Comparison of ENCODE assay signal across 11 cellular contexts in genomic region chrX:136185409-136186022, GRCh38. TPM values are rescaled to one million over a fixed set of nuclear protein-coding genes. Genes with fewer than 3 reads are reported as not detected.
DNase-seq lines count a peak whose midpoint lies in the region; ATAC-seq and TF ChIP-seq lines count a peak whose summit lies in the region.
"Had no signal": no experiment of that assay in that cellular context is flagged by ENCODE, and none has a peak within 500 bp of the region (broad histone marks: within the 10 kb centered on the region; RNA-seq: fewer than 3 reads in every experiment).

No MANE protein-coding gene starts in this region.

- H3K27ac ChIP-seq in A673 (ENCODE audit: low read depth, low read length, poor library complexity, severe bottlenecking) = no peak overlapping the region
- peak overlapping the region; percentile 84 to 99 (median 96) for H3K27ac ChIP-seq in esophagus muscularis mucosa (replicated peaks in 1 of 4)
- H3K27ac ChIP-seq in mesenchymal stem cell (ENCODE audit: low read length, poor library complexity, severe bottlenecking) = no peak overlapping the region

- H3K27me3 ChIP-seq in A673 (replicated peaks; ENCODE audit: insufficient read depth, low read depth, low read length, poor library complexity) (no peaks in the 10 kb centered on the region), esophagus muscularis mucosa (no peaks in the 10 kb centered on the region), mesenchymal stem cell (ENCODE audit: control insufficient read depth in 1 of 2, insufficient read depth in 1 of 2, low read length in 2 of 2) (peaks cover 0 to 13% of the 10 kb centered on the region in 2 experiments)

- no peak overlapping the region for H3K4ac ChIP-seq in mesenchymal stem cell (ENCODE audit: low read depth in 1 of 2, low read length in 2 of 2)

- peaks cover 2% of the 10 kb centered on the region for H3K79me1 ChIP-seq in mesenchymal stem cell (replicated peaks; ENCODE audit: low read length, poor library complexity, severe bottlenecking)

- no peak overlapping the region for H2AK5ac ChIP-seq in mesenchymal stem cell (ENCODE audit: low read length, severe bottlenecking)

- no peak overlapping the region for H3K14ac ChIP-seq in mesenchymal stem cell (ENCODE audit: low read length in 2 of 2)

- H3K23ac ChIP-seq in mesenchymal stem cell (ENCODE audit: low read length in 2 of 2) = no peak overlapping the region

- peak; percentile 22 for TF ChIP-seq EP300 in esophagus muscularis mucosa (IDR thresholded peaks at IDR 0.05)

- H2BK12ac ChIP-seq in mesenchymal stem cell (ENCODE audit: low read length in 2 of 2) = no peak overlapping the region

- no peak overlapping the region for H2BK5ac ChIP-seq in mesenchymal stem cell (ENCODE audit: low read depth, low read length, poor library complexity, severe bottlenecking)

- H2AFZ ChIP-seq in mesenchymal stem cell (ENCODE audit: low read depth, low read length) = no peak overlapping the region

- H3K36me3 ChIP-seq in A673 (ENCODE audit: insufficient read depth, low read length, poor library complexity, severe bottlenecking) (no peaks in the 10 kb centered on the region), esophagus muscularis mucosa (no peaks in the 10 kb centered on the region), mesenchymal stem cell (ENCODE audit: control insufficient read depth in 1 of 2, insufficient read depth in 2 of 2, low read depth in 1 of 2, low read length in 2 of 2) (no peaks in the 10 kb centered on the region)

- H3K4me1 ChIP-seq in A673 (ENCODE audit: insufficient read depth, low read length, poor library complexity, severe bottlenecking) (peaks cover 32% of the 10 kb centered on the region), esophagus muscularis mucosa (peaks cover 43 to 86% (median 65%) of the 10 kb centered on the region in 4 donors), mesenchymal stem cell (ENCODE audit: control insufficient read depth, insufficient read depth, low read depth, low read length) (peaks cover 3% of the 10 kb centered on the region)

- peak overlapping the region; percentile 85 for H3K9ac ChIP-seq in mesenchymal stem cell (ENCODE audit: low read length)

- WGBS in esophagus muscularis mucosa = 20% methylated on average over 8 of the region's 8 CpGs
- 0% methylated on average over 4 of the region's 8 CpGs for WGBS in mesenchymal stem cell

- H2BK120ac ChIP-seq in mesenchymal stem cell (ENCODE audit: low read depth, low read length) = no peak overlapping the region

- H4K8ac ChIP-seq in mesenchymal stem cell (ENCODE audit: low read length) = no peak overlapping the region

- TF ChIP-seq POLR2A in esophagus muscularis mucosa (IDR thresholded peaks at IDR 0.05; ENCODE audit: low read depth) = no peak

- POLR2A ChIA-PET in A673 (lab: Charles Lee; ENCODE audit: low non-redundant PET) = interaction anchor here (0.7 kb wide), 1 partner anchor 15 kb away, joined by 3 read pairs; no protein-coding TSS in a partner anchor

- no TSS peak for BruUV-seq in A673 (replicated peaks; lab: Mats Ljungman, UMichigan)

- ATAC-seq in GM21576 (IDR thresholded peaks at IDR 0.05; ENCODE audit: unreplicated experiment) = no peak
- ATAC-seq in HG03378 (IDR thresholded peaks at IDR 0.05; ENCODE audit: unreplicated experiment) = no peak

- H3K9me3 ChIP-seq in A673 (ENCODE audit: low read depth, low read length, poor library complexity, severe bottlenecking) (no peaks in the 10 kb centered on the region), esophagus muscularis mucosa (no peaks in the 10 kb centered on the region), mesenchymal stem cell (ENCODE audit: control insufficient read depth, low read length) (no peaks in the 10 kb centered on the region)

- CTCF ChIA-PET in A673 (lab: Charles Lee) = interaction anchor here (0.6 kb wide), 1 partner anchor 259 kb away, joined by 3 read pairs; no protein-coding TSS in a partner anchor

- DNase-seq in A673 (ENCODE audit: low spot score) (peak; percentile 32), M059J (ENCODE audit: low read depth) (peak; percentile 92), esophagus muscularis mucosa (ENCODE audit: extremely low spot score) (no peak), mesenchymal stem cell (peak; percentile 63), NCI-H345 (lab: John Stamatoyannopoulos, UW) (no peak), hippocampal formation (lab: John Stamatoyannopoulos, UW) (no peak)
- DNase-seq: activated B cell treated with CpG ODN at 0.5 μM for 24 hours; activated naive CD8-positive, alpha-beta T cell treated with anti-CD3 and anti-CD28 coated beads for 36 hours; NCI-H1694 had no signal

- H3K18ac ChIP-seq in mesenchymal stem cell (ENCODE audit: low read depth in 1 of 2, low read length in 2 of 2) = no peak overlapping the region

- no peak overlapping the region for H2BK15ac ChIP-seq in mesenchymal stem cell (ENCODE audit: low read depth, poor library complexity, severe bottlenecking)

- intact Hi-C loops in A673 (cut with micrococcal nuclease; ENCODE audit: unreplicated experiment) (loop anchor here (10.0 kb wide), 1 partner anchor 59 kb away; no protein-coding TSS in a partner anchor), esophagus muscularis mucosa (cut with DNase I) (no loop called here)

- no peak overlapping the region for H4K91ac ChIP-seq in mesenchymal stem cell (ENCODE audit: low read length)

- TF ChIP-seq CTCF in A673 (conservative IDR thresholded peaks at IDR 0.05; ENCODE audit: low read depth, low read length) (no peak), esophagus muscularis mucosa (IDR thresholded peaks at IDR 0.05) (no peak)

- no peak overlapping the region for H3K4me2 ChIP-seq in mesenchymal stem cell (ENCODE audit: low read length, poor library complexity, severe bottlenecking)

- H3K4me3 ChIP-seq in A673 (ENCODE audit: low read depth, low read length, poor library complexity, severe bottlenecking) (no peak overlapping the region), esophagus muscularis mucosa (peak overlapping the region in 3 of 4 donors; percentile 12 to 20 (median 17)), mesenchymal stem cell (ENCODE audit: insufficient read depth in 1 of 2, low read depth in 1 of 2, low read length in 2 of 2) (peak overlapping the region in 1 of 2 experiments; percentile 36)

RNA-seq across cellular contexts. Expression of gene FHL1, which starts 38.2 kb away (rescaled TPM):
- total RNA-seq in A673 (2021) (14.9 and 30.7 TPM in 2 replicates), esophagus muscularis mucosa (1,000 to 10,000 TPM; 2,189 to 3,092 (median 2,823) TPM)
- 828 and 1,058 TPM in 2 replicates for total RNA-seq in M059J (2014; rRNA removed; shearing (Covaris generic))
- 225 TPM for polyA plus RNA-seq in mesenchymal stem cell (2013, experiment 1 of 2)
- 234 TPM for polyA plus RNA-seq in mesenchymal stem cell (2013, experiment 2 of 2)

Comparison
In these comparisons a context has a peak if more than half of its experiments do, and no peak if none do; other contexts are left out.
1. DNase-seq: peak in A673 (single experiment), M059J (single experiment) and mesenchymal stem cell (single experiment); none in esophagus muscularis mucosa (single experiment), NCI-H345 (single experiment) and hippocampal formation (0 of 2).
2. H3K27ac ChIP-seq: peak in esophagus muscularis mucosa (4 of 4); none in A673 (single experiment) and mesenchymal stem cell (single experiment).
3. RNA of gene FHL1, which starts 38.2 kb away (total RNA-seq): 2,189 to 3,092 TPM in esophagus muscularis mucosa and 828 to 1,058 TPM in M059J; 14.9 to 30.7 TPM in A673; every median in the first group is over 10 times any median in the second.